Comparison of ENCODE assay signal across 13 cellular contexts in genomic region chr2:214706986-214707385, GRCh38.
DNase-seq lines count a peak whose midpoint lies in the region; ATAC-seq, FAIRE-seq and TF ChIP-seq lines count a peak whose summit lies in the region.
"Had no signal": no experiment of that assay in that cellular context is flagged by ENCODE, and none has a peak within 500 bp of the region (broad histone marks: within the 10 kb centered on the region; RNA-seq: fewer than 3 reads in every experiment).

No MANE protein-coding gene starts in this region.

- no peaks in the 10 kb centered on the region for H3K9me1 ChIP-seq in K562 (ENCODE audit: control insufficient read depth, insufficient read depth, low read length)
- H3K9me1 ChIP-seq in keratinocyte (ENCODE audit: control insufficient read depth, extremely low read depth, insufficient read depth, low read length) = no peaks in the 10 kb centered on the region

- H3K9me3 ChIP-seq in K562 (replicated peaks; ENCODE audit: control insufficient read depth, insufficient read depth, low read depth, low read length) (no peaks in the 10 kb centered on the region), keratinocyte (ENCODE audit: control insufficient read depth, low read depth, low read length) (no peaks in the 10 kb centered on the region)
- H3K9me3 ChIP-seq: psoas muscle, SJCRH30 had no signal

- no peak overlapping the region for H3K4me2 ChIP-seq in K562 (ENCODE audit: insufficient read depth, low read length)
- H3K4me2 ChIP-seq in keratinocyte (ENCODE audit: control insufficient read depth, extremely low read depth, insufficient read depth, low read depth, low read length) = no peak overlapping the region

- POLR2A ChIA-PET in K562 (lab: Yijun Ruan, JAX) = no interaction called here

- WGBS in K562 (ENCODE audit: insufficient coverage, low coverage, missing lambda C conversion rate) = 7% methylated on average over 2 of the region's 2 CpGs

- no peak overlapping the region for H3K27ac ChIP-seq in K562 (ENCODE audit: extremely low read depth, low read depth, low read length)
- H3K27ac ChIP-seq in keratinocyte (ENCODE audit: control insufficient read depth, insufficient read depth, low read length) = no peak overlapping the region
- H3K27ac ChIP-seq: psoas muscle, SJCRH30 had no signal

- no TSS peak for BruUV-seq in K562 (replicated peaks; lab: Mats Ljungman, UMichigan)

- FAIRE-seq in K562 (lab: Jason Lieb, UNC) (no peak), keratinocyte (lab: Jason Lieb, UNC) (peak; percentile 59)

- no peak for DNase-seq in Right ventricle myocardium superior
- DNase-seq in cardiac septum (ENCODE audit: low spot score) = no peak
- DNase-seq in K562 (ENCODE audit: extremely low read depth in 1 of 4, low spot score in 3 of 4) = peak in 1 of 4 experiments; percentile 2
- DNase-seq in keratinocyte (ENCODE audit: low read depth, low spot score) = no peak
- peak; percentile 3 for DNase-seq in stromal cell of bone marrow (ENCODE audit: low read depth)
- DNase-seq in anterior cingulate cortex (lab: John Stamatoyannopoulos, UW) = no peak
- DNase-seq: activated CD4-positive, alpha-beta memory T cell treated with anti-CD3 and anti-CD28 coated beads for 36 hours; Calu3; NCI-H187 treated with DMSO at 0.1 percent for 48 hours; psoas muscle; SJCRH30 had no signal

- ATAC-seq in Right ventricle myocardium superior (ENCODE audit: poor library complexity) (peak; percentile 77), K562 (peak; percentile 62), GM19467 (IDR thresholded peaks at IDR 0.05; ENCODE audit: unreplicated experiment) (no peak), GM18909 (IDR thresholded peaks at IDR 0.05; ENCODE audit: poor library complexity, unreplicated experiment) (no peak)
- ATAC-seq: psoas muscle had no signal

- CTCF ChIA-PET in K562 (lab: Yijun Ruan, JAX; ENCODE audit: low intra/inter-chr PET ratio) = no interaction called here

- intact Hi-C loops in Right ventricle myocardium superior (cut with DNase I) = no loop called here
- intact Hi-C loops in cardiac septum (cut with DNase I) = no loop called here
- intact Hi-C loops in K562 (cut with micrococcal nuclease) = no loop called here

- no peaks in the 10 kb centered on the region for H3K4me1 ChIP-seq in K562 (replicated peaks in 1 of 2; ENCODE audit: control insufficient read depth in 2 of 2, insufficient read depth in 2 of 2, low read length in 2 of 2)
- no peaks in the 10 kb centered on the region for H3K4me1 ChIP-seq in keratinocyte (ENCODE audit: control insufficient read depth, extremely low read depth, insufficient read depth, low read length)
- H3K4me1 ChIP-seq: psoas muscle, SJCRH30 had no signal

- TF ChIP-seq POLR2A in K562 (conservative IDR thresholded peaks at IDR 0.05) = no peak

- H3K79me2 ChIP-seq in K562 (ENCODE audit: control insufficient read depth, insufficient read depth, low read length) = no peaks in the 10 kb centered on the region
- H3K79me2 ChIP-seq in keratinocyte (ENCODE audit: control insufficient read depth, insufficient read depth, low read length) = no peaks in the 10 kb centered on the region

- no peak for TF ChIP-seq CTCF in K562 (IDR thresholded peaks at IDR 0.05 in 2 of 3, conservative IDR thresholded peaks at IDR 0.05 in 1 of 3; ENCODE audit: insufficient read depth in 2 of 3, low read depth in 1 of 3, low read length in 3 of 3)
- TF ChIP-seq CTCF in keratinocyte (optimal IDR thresholded peaks at IDR 0.05 in 1 of 3, IDR thresholded peaks at IDR 0.05 in 1 of 3, conservative IDR thresholded peaks at IDR 0.05 in 1 of 3; ENCODE audit: extremely low read depth in 1 of 3, insufficient read depth in 2 of 3, low read length in 3 of 3) = no peak

- no peak overlapping the region for H3K9ac ChIP-seq in K562 (ENCODE audit: insufficient read depth in 1 of 2, low read depth in 2 of 2, low read length in 2 of 2)
- H3K9ac ChIP-seq in keratinocyte (ENCODE audit: control insufficient read depth, extremely low read depth, insufficient read depth, low read length) = no peak overlapping the region

- H3K27me3 ChIP-seq in K562 (ENCODE audit: control insufficient read depth in 2 of 2, insufficient read depth in 2 of 2, low read length in 2 of 2) (no peaks in the 10 kb centered on the region), keratinocyte (ENCODE audit: control insufficient read depth, extremely low read depth, insufficient read depth, low read length) (no peaks in the 10 kb centered on the region)
- H3K27me3 ChIP-seq: SJCRH30 had no signal

- no peak for TF ChIP-seq EP300 in K562 (IDR thresholded peaks at IDR 0.05; ENCODE audit: low read length)

- TF ChIP-seq RAD21 in K562 (CRISPR knock-in tag; conservative IDR thresholded peaks at IDR 0.05 in 1 of 2, IDR thresholded peaks at IDR 0.05 in 1 of 2) = no peak

- no peak overlapping the region for H3K4me3 ChIP-seq in K562
- H3K4me3 ChIP-seq in keratinocyte (ENCODE audit: control insufficient read depth in 2 of 3, extremely low read depth in 1 of 3, insufficient read depth in 2 of 3, low read depth in 1 of 3, low read length in 3 of 3) = no peak overlapping the region
- H3K4me3 ChIP-seq: psoas muscle, SJCRH30 had no signal

- H3K36me3 ChIP-seq in K562 (ENCODE audit: control insufficient read depth, insufficient read depth, low read length) (no peaks in the 10 kb centered on the region), keratinocyte (ENCODE audit: control insufficient read depth in 2 of 2, extremely low read depth in 1 of 2, insufficient read depth in 2 of 2, low read length in 2 of 2) (no peaks in the 10 kb centered on the region)
- H3K36me3 ChIP-seq: SJCRH30 had no signal

- in situ Hi-C loops in K562 (cut with MboI) = no loop called here

- dilution Hi-C loops in keratinocyte (cut with MboI; ENCODE audit: extremely low pct_ligation_motif_present, low sequenced_read_pairs) = no loop called here

- no peaks in the 10 kb centered on the region for H4K20me1 ChIP-seq in K562 (replicated peaks; ENCODE audit: control insufficient read depth, insufficient read depth, low read length)
- H4K20me1 ChIP-seq in keratinocyte (ENCODE audit: control insufficient read depth, extremely low read depth, insufficient read depth, low read length) = no peaks in the 10 kb centered on the region

- H2AFZ ChIP-seq in K562 (ENCODE audit: low read depth, low read length) (no peak overlapping the region), keratinocyte (ENCODE audit: control insufficient read depth, low read length) (no peak overlapping the region)

TF ChIP-seq in K562, 482 proteins besides CTCF, POLR2A, EP300 and RAD21 (continues in another document):
- TF ChIP-seq PKNOX1 (IDR thresholded peaks at IDR 0.05) (peak; percentile 62; the same call in 1 of the 2 replicates), DIDO1 (tag; IDR thresholded peaks at IDR 0.05; ENCODE audit: low read depth) (no peak), NFYB (IDR thresholded peaks at IDR 0.05; ENCODE audit: extremely low read depth, insufficient read length) (no peak), NFRKB (IDR thresholded peaks at IDR 0.05; ENCODE audit: low read depth) (no peak), NCOA4 (IDR thresholded peaks at IDR 0.05; ENCODE audit: partially characterized antibody) (no peak), ZBTB26 (CRISPR knock-in tag; IDR thresholded peaks at IDR 0.05) (no peak), CHD1 (IDR thresholded peaks at IDR 0.05; ENCODE audit: low read length) (no peak), CEBPB (tag; IDR thresholded peaks at IDR 0.05) (peak; percentile 21; the same call in 1 of the 2 replicates), MCM7 (IDR thresholded peaks at IDR 0.05) (no peak), TBP (optimal IDR thresholded peaks at IDR 0.05; ENCODE audit: low read depth, low read length) (no peak), RBBP5 (IDR thresholded peaks at IDR 0.05; ENCODE audit: borderline replicate concordance, insufficient read depth, low read length, poor library complexity, severe bottlenecking) (no peak), HIVEP1 (CRISPR knock-in tag; IDR thresholded peaks at IDR 0.05) (no peak), ETV6 (IDR thresholded peaks at IDR 0.05; ENCODE audit: borderline replicate concordance in 1 of 2, low read depth in 2 of 2, low read length in 1 of 2) (no peak), ETV6 (CRISPR knock-in tag; IDR thresholded peaks at IDR 0.05; ENCODE audit: borderline replicate concordance) (no peak), ATF7 (IDR thresholded peaks at IDR 0.05) (0 out of 2 replicates have a peak, but pooled peaks have one; percentile 31), NR1H2 (CRISPR knock-in tag; IDR thresholded peaks at IDR 0.05) (no peak), E2F1 (CRISPR knock-in tag; IDR thresholded peaks at IDR 0.05) (no peak), SP1 (CRISPR knock-in tag; IDR thresholded peaks at IDR 0.05) (no peak)

Comparison
In these comparisons a context has a peak if more than half of its experiments do, and no peak if none do; other contexts are left out.
1. ATAC-seq: peak in Right ventricle myocardium superior (single experiment) and K562 (single experiment); none in GM19467 (single experiment) and GM18909 (single experiment).